ENCODE assay signal across 18 cellular contexts in genomic region chr11:2575611-2576051, GRCh38.
DNase-seq lines count a peak whose midpoint lies in the region; ATAC-seq, FAIRE-seq and TF ChIP-seq lines count a peak whose summit lies in the region.
"Had no signal": no experiment of that assay in that cellular context is flagged by ENCODE, and none has a peak within 500 bp of the region (broad histone marks: within the 10 kb centered on the region; RNA-seq: fewer than 3 reads in every experiment).

No MANE protein-coding gene starts in this region.

- TF ChIP-seq POLR2A in heart left ventricle (IDR thresholded peaks at IDR 0.05): no peak

- ATAC-seq in heart left ventricle (no peak), GM21723 (IDR thresholded peaks at IDR 0.05; ENCODE audit: unreplicated experiment) (no peak)

- H3K27ac ChIP-seq in heart left ventricle: no peak overlapping the region
- no peak overlapping the region for H3K27ac ChIP-seq in kidney (ENCODE audit: low read depth in 2 of 2, low read length in 2 of 2)
- H3K27ac ChIP-seq: KMS-11, PC-9, thyroid gland had no signal

- DNase-seq in heart left ventricle: peak in 4 of 5 donors; percentile 10 to 48 (median 18)
- no peak for DNase-seq in cardiac septum (ENCODE audit: low spot score)
- DNase-seq in kidney: peak; percentile 40
- peak in 8 of 10 donors; percentile 0 to 79 (median 6) for DNase-seq in posterior cingulate gyrus
- no peak for DNase-seq in NCI-H226
- no peak for DNase-seq in NK-92 treated with Interleukin-12 subunit alpha and Interleukin-12 subunit beta, amount 100 ng/mL, for 24 hours (lab: John Stamatoyannopoulos, UW)
- DNase-seq in stimulated activated CD4-positive, alpha-beta T cell treated with anti-CD3 and anti-CD28 coated beads, Interleukin-4, amount 100 ng/mL, for 4 hours: no peak
- DNase-seq: activated naive CD8-positive, alpha-beta T cell treated with anti-CD3 and anti-CD28 coated beads for 36 hours; DND-41; effector CD4-positive, alpha-beta T cell; NCI-H2107; NCI-H526 treated with DMSO at 0.1 percent for 48 hours; PC-9 had no signal

- peaks cover 0 to 32% (median 0%) of the 10 kb centered on the region in 12 donors for H3K4me1 ChIP-seq in heart left ventricle
- H3K4me1 ChIP-seq in kidney (ENCODE audit: control insufficient read depth in 1 of 2, insufficient read depth in 1 of 2, low read depth in 1 of 2, low read length in 2 of 2): no peaks in the 10 kb centered on the region
- H3K4me1 ChIP-seq: HAP-1, thyroid gland had no signal

- no peak for TF ChIP-seq CTCF in heart left ventricle (IDR thresholded peaks at IDR 0.05)
- no peak for TF ChIP-seq CTCF in kidney (IDR thresholded peaks at IDR 0.05; ENCODE audit: borderline replicate concordance, extremely low read depth, insufficient read depth)

- no peak overlapping the region for H3K9ac ChIP-seq in kidney (ENCODE audit: low read length in 2 of 2)
- H3K9ac ChIP-seq: KMS-11 had no signal

- intact Hi-C loops in heart left ventricle (cut with DNase I): no loop called here
- intact Hi-C loops in cardiac septum (cut with DNase I): no loop called here
- intact Hi-C loops in kidney (cut with DNase I): no loop called here
- intact Hi-C loops in posterior cingulate gyrus (cut with DNase I): no loop called here

- H3K27me3 ChIP-seq in heart left ventricle: no peaks in the 10 kb centered on the region
- H3K27me3 ChIP-seq: thyroid gland had no signal

- H3K4me3 ChIP-seq in heart left ventricle: no peak overlapping the region
- H3K4me3 ChIP-seq in kidney (ENCODE audit: low read length in 2 of 2): no peak overlapping the region
- H3K4me3 ChIP-seq: HAP-1, PC-9, thyroid gland had no signal

- peaks cover 0 to 15% (median 0%) of the 10 kb centered on the region in 9 donors for H3K36me3 ChIP-seq in heart left ventricle
- no peaks in the 10 kb centered on the region for H3K36me3 ChIP-seq in kidney (ENCODE audit: control insufficient read depth in 1 of 2, insufficient read depth in 2 of 2, low read length in 2 of 2)
- H3K36me3 ChIP-seq: HAP-1, thyroid gland had no signal

- FAIRE-seq in kidney (lab: Jason Lieb, UNC): no peak
- FAIRE-seq: bronchial epithelial cell had no signal

- no peaks in the 10 kb centered on the region for H3K9me3 ChIP-seq in heart left ventricle
- no peaks in the 10 kb centered on the region for H3K9me3 ChIP-seq in kidney (ENCODE audit: control insufficient read depth in 1 of 2, low read length in 2 of 2)
- H3K9me3 ChIP-seq: HAP-1, thyroid gland had no signal

- 90 to 96% (median 94%) methylated on average over 14 to 17 of the region's 17 CpGs for WGBS in heart left ventricle, 4 donors

Comparison
In these comparisons a context has a peak if more than half of its experiments do, and no peak if none do; other contexts are left out.
1. DNase-seq: peak in heart left ventricle (4 of 5), kidney (single experiment) and posterior cingulate gyrus (8 of 10); none in cardiac septum (single experiment), NCI-H226 (single experiment), NK-92 treated with Interleukin-12 subunit alpha and Interleukin-12 subunit beta, amount 100 ng/mL, for 24 hours (single experiment) and stimulated activated CD4-positive, alpha-beta T cell treated with anti-CD3 and anti-CD28 coated beads, Interleukin-4, amount 100 ng/mL, for 4 hours (0 of 2).